In the genomic region with DNA sequence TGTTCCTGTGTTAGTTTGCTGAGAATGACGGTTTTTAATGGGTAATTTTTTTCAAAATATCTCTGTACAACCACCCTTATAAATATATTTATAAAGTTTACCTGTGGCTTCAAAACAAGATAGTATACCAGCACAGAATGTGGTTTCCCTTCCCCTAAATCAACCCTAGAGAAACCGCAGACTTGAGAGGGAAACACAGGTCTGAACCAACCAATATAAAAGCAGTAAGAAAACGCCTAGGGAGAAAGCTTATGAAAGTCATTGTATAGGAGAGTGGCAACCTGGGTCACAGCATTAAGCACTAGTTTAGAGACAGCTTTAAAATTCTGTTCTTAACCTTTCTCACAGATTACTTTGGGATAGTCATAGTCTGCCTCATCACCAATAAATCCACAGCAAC, we compare ENCODE assay signal across 26 cellular contexts.
"Had no signal": no experiment of that assay in that cellular context is flagged by ENCODE, and none has a peak within 500 bp of the region (broad histone marks: within the 10 kb centered on the region; RNA-seq: fewer than 3 reads in every experiment).

No MANE protein-coding gene starts in this region.

- H3K27ac ChIP-seq: gastroesophageal sphincter, pancreas, prostate gland, skin epidermis, thoracic aorta, upper lobe of left lung had no signal

- H3K4me1 Mint-ChIP-seq: activated CD8-positive, alpha-beta memory T cell treated with anti-CD3 and anti-CD28 coated beads, Interleukin-2, amount 10 ng/mL, durations not matched to agents 7 days and 5 days; activated naive CD4-positive, alpha-beta T cell treated with anti-CD3 and anti-CD28 coated beads, Interleukin-2, amount 50 U/mL, for 24 hours; activated naive CD8-positive, alpha-beta T cell treated with anti-CD3 and anti-CD28 coated beads, Interleukin-2, amount 50 U/mL, for 24 hours; naive thymus-derived CD4-positive, alpha-beta T cell had no signal

- H3K27ac Mint-ChIP-seq: activated CD8-positive, alpha-beta memory T cell treated with anti-CD3 and anti-CD28 coated beads, Interleukin-2, amount 10 ng/mL, durations not matched to agents 7 days and 5 days; activated CD8-positive, alpha-beta T cell treated with anti-CD3 and anti-CD28 coated beads, Interleukin-2, amount 10 ng/mL, durations not matched to agents 7 days and 5 days; activated naive CD4-positive, alpha-beta T cell treated with anti-CD3 and anti-CD28 coated beads, Interleukin-2, amount 50 U/mL, for 24 hours; activated naive CD8-positive, alpha-beta T cell treated with anti-CD3 and anti-CD28 coated beads, Interleukin-2, amount 50 U/mL, for 24 hours; activated T-helper 2 cell treated with anti-CD3 and anti-CD28 coated beads, Interferon-gamma antibody, Interleukin-2, Interleukin-4, amounts not matched to agents 10 μg/mL and 5 μg/mL and 100 μg/mL, durations not matched to agents 14 hours and 24 hours and 36 hours; effector memory CD8-positive, alpha-beta T cell; naive thymus-derived CD4-positive, alpha-beta T cell; WTC11 had no signal

- H3K27me3 Mint-ChIP-seq: activated CD8-positive, alpha-beta memory T cell treated with anti-CD3 and anti-CD28 coated beads, Interleukin-2, amount 10 ng/mL, durations not matched to agents 7 days and 5 days; activated naive CD4-positive, alpha-beta T cell treated with anti-CD3 and anti-CD28 coated beads, Interleukin-2, amount 50 U/mL, for 24 hours; activated naive CD8-positive, alpha-beta T cell treated with anti-CD3 and anti-CD28 coated beads, Interleukin-2, amount 50 U/mL, for 24 hours; effector memory CD8-positive, alpha-beta T cell; naive thymus-derived CD4-positive, alpha-beta T cell had no signal

- H3K4me3 Mint-ChIP-seq: activated CD8-positive, alpha-beta memory T cell treated with anti-CD3 and anti-CD28 coated beads, Interleukin-2, amount 10 ng/mL, durations not matched to agents 7 days and 5 days; activated CD8-positive, alpha-beta T cell treated with anti-CD3 and anti-CD28 coated beads, Interleukin-2, amount 10 ng/mL, durations not matched to agents 7 days and 5 days; activated naive CD4-positive, alpha-beta T cell treated with anti-CD3 and anti-CD28 coated beads, Interleukin-2, amount 50 U/mL, for 24 hours; activated naive CD8-positive, alpha-beta T cell treated with anti-CD3 and anti-CD28 coated beads, Interleukin-2, amount 50 U/mL, for 24 hours; effector memory CD8-positive, alpha-beta T cell; naive thymus-derived CD4-positive, alpha-beta T cell; WTC11 had no signal

- H3K9me3 ChIP-seq: gastroesophageal sphincter, pancreas, prostate gland, thoracic aorta, upper lobe of left lung had no signal

- H3K4me1 ChIP-seq: gastroesophageal sphincter, pancreas, prostate gland, upper lobe of left lung had no signal

- H3K9me3 Mint-ChIP-seq: activated naive CD4-positive, alpha-beta T cell treated with anti-CD3 and anti-CD28 coated beads, Interleukin-2, amount 50 U/mL, for 24 hours; activated naive CD8-positive, alpha-beta T cell treated with anti-CD3 and anti-CD28 coated beads, Interleukin-2, amount 50 U/mL, for 24 hours; activated T-helper 2 cell treated with anti-CD3 and anti-CD28 coated beads, Interferon-gamma antibody, Interleukin-2, Interleukin-4, amounts not matched to agents 10 μg/mL and 5 μg/mL and 100 μg/mL, durations not matched to agents 14 hours and 24 hours and 36 hours had no signal

- H3K4me3 ChIP-seq: gastroesophageal sphincter, pancreas, prostate gland, skin epidermis, thoracic aorta, upper lobe of left lung had no signal

- H3K36me3 ChIP-seq: gastroesophageal sphincter, pancreas, prostate gland, thoracic aorta, upper lobe of left lung had no signal

- H3K27me3 ChIP-seq: gastroesophageal sphincter, pancreas, upper lobe of left lung had no signal

- DNase-seq: activated CD8-positive, alpha-beta memory T cell treated with anti-CD3 and anti-CD28 coated beads, Interleukin-2, amount 10 ng/mL, durations not matched to agents 7 days and 5 days; activated CD8-positive, alpha-beta T cell treated with anti-CD3 and anti-CD28 coated beads, Interleukin-2, amount 10 ng/mL, durations not matched to agents 7 days and 5 days; activated naive CD8-positive, alpha-beta T cell treated with anti-CD3 and anti-CD28 coated beads, Interleukin-2, amount 50 U/mL, for 24 hours; activated T-cell treated with anti-CD3 and anti-CD28 coated beads, Interleukin-2, amount 50 U/mL, for 48 hours; amygdala; caudate nucleus; cortex of kidney; effector memory CD8-positive, alpha-beta T cell; head of caudate nucleus; midbrain; naive thymus-derived CD4-positive, alpha-beta T cell; nucleus accumbens; pancreas; retina; stimulated activated CD4-positive, alpha-beta T cell treated with anti-CD3 and anti-CD28 coated beads, Interleukin-12 subunit alpha, Interleukin-12 subunit beta, amount 100 ng/mL, for 4 hours; stimulated activated CD4-positive, alpha-beta T cell treated with anti-CD3 and anti-CD28 coated beads, Interleukin-4, amount 100 ng/mL, for 1 hour; stimulated activated naive CD8-positive, alpha-beta T cell treated with anti-CD3 and anti-CD28 coated beads, Interleukin-15, Interleukin-2, amounts not matched to agents 100 U/mL and 50 U/mL, for 24 hours; T1000; upper lobe of left lung had no signal

- H3K36me3 Mint-ChIP-seq: activated CD8-positive, alpha-beta memory T cell treated with anti-CD3 and anti-CD28 coated beads, Interleukin-2, amount 10 ng/mL, durations not matched to agents 7 days and 5 days; activated naive CD4-positive, alpha-beta T cell treated with anti-CD3 and anti-CD28 coated beads, Interleukin-2, amount 50 U/mL, for 24 hours; WTC11 had no signal
